ENCODE assay signal across 16 cellular contexts in genomic region chr18:49032189-49032584, GRCh38.
DNase-seq lines count a peak whose midpoint lies in the region; ATAC-seq and TF ChIP-seq lines count a peak whose summit lies in the region.
"Had no signal": no experiment of that assay in that cellular context is flagged by ENCODE, and none has a peak within 500 bp of the region (broad histone marks: within the 10 kb centered on the region; RNA-seq: fewer than 3 reads in every experiment).

No MANE protein-coding gene starts in this region.

- no peaks in the 10 kb centered on the region for H3K27me3 ChIP-seq in Loucy (ENCODE audit: insufficient read depth, low read length, poor library complexity, severe bottlenecking)

- no peaks in the 10 kb centered on the region for H4K20me1 ChIP-seq in Loucy (ENCODE audit: insufficient read depth, low read length, poor library complexity, severe bottlenecking)

- H3F3A ChIP-seq in Loucy (ENCODE audit: low read depth), result no peaks in the 10 kb centered on the region

- peaks cover 37% of the 10 kb centered on the region for H3K4me1 ChIP-seq in Loucy (ENCODE audit: insufficient read depth, low read length, poor library complexity, severe bottlenecking)

- no peak overlapping the region for H2AFZ ChIP-seq in Loucy (ENCODE audit: low read length)

- no peak overlapping the region for H3K4me3 ChIP-seq in Loucy (ENCODE audit: low read length, poor library complexity, severe bottlenecking)

- peaks cover 23% of the 10 kb centered on the region for H3K4me1 Mint-ChIP-seq in activated T-cell treated with anti-CD3 and anti-CD28 coated beads, Interleukin-2, amount 50 U/mL, for 24 hours (ENCODE audit: low read depth)
- peaks cover 21% of the 10 kb centered on the region for H3K4me1 Mint-ChIP-seq in activated T-cell treated with anti-CD3 and anti-CD28 coated beads, Interleukin-2, amount 50 U/mL, for 72 hours (ENCODE audit: low read depth)
- H3K4me1 Mint-ChIP-seq in natural killer cell, result peaks cover 12 to 15% of the 10 kb centered on the region in 2 donors

- H3K9me3 Mint-ChIP-seq in activated T-cell treated with anti-CD3 and anti-CD28 coated beads, Interleukin-2, amount 50 U/mL, for 24 hours, result peaks cover 7% of the 10 kb centered on the region
- H3K9me3 Mint-ChIP-seq in activated T-cell treated with anti-CD3 and anti-CD28 coated beads, Interleukin-2, amount 50 U/mL, for 72 hours, result peaks cover 0 to 1% of the 10 kb centered on the region in 2 donors
- H3K9me3 Mint-ChIP-seq in natural killer cell, result no peaks in the 10 kb centered on the region

- no peak overlapping the region for H3K4me3 Mint-ChIP-seq in activated T-cell treated with anti-CD3 and anti-CD28 coated beads, Interleukin-2, amount 50 U/mL, for 24 hours
- peak overlapping the region in 1 of 2 donors; percentile 50 for H3K4me3 Mint-ChIP-seq in activated T-cell treated with anti-CD3 and anti-CD28 coated beads, Interleukin-2, amount 50 U/mL, for 72 hours
- no peak overlapping the region for H3K4me3 Mint-ChIP-seq in natural killer cell
- H3K4me3 Mint-ChIP-seq: H9 had no signal

- intact Hi-C loops in natural killer cell (cut with micrococcal nuclease), result no loop called here
- intact Hi-C loops in posterior vena cava (cut with DNase I), result no loop called here
- intact Hi-C loops in posterior cingulate gyrus (cut with DNase I), result no loop called here

- H3K36me3 ChIP-seq in Loucy (ENCODE audit: insufficient read depth, low read length), result no peaks in the 10 kb centered on the region

- no peaks in the 10 kb centered on the region for H3K27me3 Mint-ChIP-seq in activated T-cell treated with anti-CD3 and anti-CD28 coated beads, Interleukin-2, amount 50 U/mL, for 24 hours
- no peaks in the 10 kb centered on the region for H3K27me3 Mint-ChIP-seq in activated T-cell treated with anti-CD3 and anti-CD28 coated beads, Interleukin-2, amount 50 U/mL, for 72 hours (ENCODE audit: low read depth)
- no peaks in the 10 kb centered on the region for H3K27me3 Mint-ChIP-seq in natural killer cell (ENCODE audit: low read depth in 2 of 2)

- no peaks in the 10 kb centered on the region for H3K9me2 ChIP-seq in Loucy (replicated peaks; ENCODE audit: low read depth, low read length)

- no peaks in the 10 kb centered on the region for H3K36me3 Mint-ChIP-seq in activated T-cell treated with anti-CD3 and anti-CD28 coated beads, Interleukin-2, amount 50 U/mL, for 24 hours (ENCODE audit: low read depth)
- H3K36me3 Mint-ChIP-seq in activated T-cell treated with anti-CD3 and anti-CD28 coated beads, Interleukin-2, amount 50 U/mL, for 72 hours (ENCODE audit: insufficient read depth in 2 of 2), result peaks cover 3% of the 10 kb centered on the region in 2 donors
- no peaks in the 10 kb centered on the region for H3K36me3 Mint-ChIP-seq in natural killer cell

- H3K9me3 ChIP-seq in Loucy (ENCODE audit: insufficient read depth, low read depth, low read length), result no peaks in the 10 kb centered on the region

- H3K9ac ChIP-seq in Loucy (ENCODE audit: low read depth, low read length, poor library complexity, severe bottlenecking), result peak overlapping the region; percentile 29

- no peak overlapping the region for H3K4me2 ChIP-seq in Loucy (ENCODE audit: low read depth, low read length, poor library complexity, severe bottlenecking)

- no peak for TF ChIP-seq CTCF in Loucy (conservative IDR thresholded peaks at IDR 0.05; ENCODE audit: low read length)
- TF ChIP-seq CTCF in natural killer cell (IDR thresholded peaks at IDR 0.05), result no peak

- H3K79me2 ChIP-seq in Loucy (ENCODE audit: insufficient read depth, low read length), result peaks cover 4% of the 10 kb centered on the region; the same call in 1 of the 2 replicates

- no peak for ATAC-seq in activated T-cell treated with anti-CD3 and anti-CD28 coated beads, Interleukin-2, amount 50 U/mL, for 72 hours (replicated peaks in 1 of 2)
- ATAC-seq in natural killer cell, result no peak

- no peak for DNase-seq in activated T-cell treated with anti-CD3 and anti-CD28 coated beads, Interleukin-2, amount 50 U/mL, for 24 hours
- no peak for DNase-seq in activated T-cell treated with anti-CD3 and anti-CD28 coated beads, Interleukin-2, amount 50 U/mL, for 72 hours
- DNase-seq in natural killer cell (no peak), posterior vena cava (ENCODE audit: low spot score) (no peak), HK-2 (ENCODE audit: unreplicated experiment) (no peak), posterior cingulate gyrus (no peak)
- DNase-seq: Calu3, H9, Karpas-422, MM.1S, NCI-H1092 treated with DMSO at 0.1 percent for 48 hours, NCI-H1694 treated with DMSO at 0.1 percent for 48 hours, NCI-H2107, NCI-H2227 treated with DMSO at 0.1 percent for 48 hours, NCI-H524 had no signal

- peak overlapping the region; percentile 77 for H3K27ac Mint-ChIP-seq in activated T-cell treated with anti-CD3 and anti-CD28 coated beads, Interleukin-2, amount 50 U/mL, for 24 hours
- no peak overlapping the region for H3K27ac Mint-ChIP-seq in activated T-cell treated with anti-CD3 and anti-CD28 coated beads, Interleukin-2, amount 50 U/mL, for 72 hours
- H3K27ac Mint-ChIP-seq in natural killer cell, result peak overlapping the region; percentile 72 to 86
- H3K27ac Mint-ChIP-seq: H9 had no signal
